In genomic region chr20:46400828-46401477, GRCh38 we compare ENCODE assay signal across 8 cellular contexts. TPM values are rescaled to one million over a fixed set of nuclear protein-coding genes. Genes with fewer than 3 reads are reported as not detected.
DNase-seq lines count a peak whose midpoint lies in the region; ATAC-seq, FAIRE-seq and TF ChIP-seq lines count a peak whose summit lies in the region.

No MANE protein-coding gene starts in this region.

- no TSS peak for BruUV-seq in A673 (replicated peaks; lab: Mats Ljungman, UMichigan)

- H3K27me3 ChIP-seq in A673 (replicated peaks; ENCODE audit: insufficient read depth, low read depth, low read length, poor library complexity) (no peaks in the 10 kb centered on the region), HUES6 (ENCODE audit: control insufficient read depth, insufficient read depth, low read length) (no peaks in the 10 kb centered on the region), tibial artery (no peaks in the 10 kb centered on the region)

- TF ChIP-seq CTCF in A673 (conservative IDR thresholded peaks at IDR 0.05; ENCODE audit: low read depth, low read length) (no peak), kidney (IDR thresholded peaks at IDR 0.05; ENCODE audit: borderline replicate concordance, extremely low read depth, insufficient read depth) (no peak), tibial artery (IDR thresholded peaks at IDR 0.05) (no peak)

- H3K4me1 ChIP-seq in A673 (ENCODE audit: insufficient read depth, low read length, poor library complexity, severe bottlenecking) (peaks cover 18% of the 10 kb centered on the region), HUES6 (ENCODE audit: control insufficient read depth, insufficient read depth, low read length) (peaks cover 21% of the 10 kb centered on the region), kidney (ENCODE audit: control insufficient read depth in 1 of 2, insufficient read depth in 1 of 2, low read depth in 1 of 2, low read length in 2 of 2) (peaks cover 45 to 50% of the 10 kb centered on the region in 2 donors), tibial artery (peaks cover 0 to 84% (median 59%) of the 10 kb centered on the region in 4 donors)

- H3K27ac ChIP-seq in A673 (ENCODE audit: low read depth, low read length, poor library complexity, severe bottlenecking) = peak overlapping the region; percentile 43
- H3K27ac ChIP-seq in HUES6 (ENCODE audit: low read depth, low read length) = no peak overlapping the region
- H3K27ac ChIP-seq in kidney (ENCODE audit: low read depth in 2 of 2, low read length in 2 of 2) = peak overlapping the region; percentile 39 to 89
- peak overlapping the region; percentile 61 to 63 for H3K27ac ChIP-seq in tibial artery

- POLR2A ChIA-PET in A673 (lab: Charles Lee; ENCODE audit: low non-redundant PET) = no interaction called here
- POLR2A ChIA-PET in activated naive CD8-positive, alpha-beta T cell treated with anti-CD3 and anti-CD28 coated beads, Interleukin-2, amount 10 ng/mL, durations not matched to agents 7 days and 5 days (lab: Charles Lee) = interaction anchor here (6.5 kb wide), 1 partner anchor 37 kb away, joined by 74 read pairs; no protein-coding TSS in a partner anchor

- no peak overlapping the region for H3K4me3 ChIP-seq in A673 (ENCODE audit: low read depth, low read length, poor library complexity, severe bottlenecking)
- no peak overlapping the region for H3K4me3 ChIP-seq in HUES6 (ENCODE audit: low read depth, low read length)
- H3K4me3 ChIP-seq in kidney (ENCODE audit: low read length in 2 of 2) = no peak overlapping the region
- H3K4me3 ChIP-seq in tibial artery = peak overlapping the region; percentile 9 to 25

- ATAC-seq in activated naive CD8-positive, alpha-beta T cell treated with anti-CD3 and anti-CD28 coated beads, Interleukin-2, amount 10 ng/mL, durations not matched to agents 7 days and 5 days (ENCODE audit: low read depth) = peak; percentile 68
- ATAC-seq in HG03097 (IDR thresholded peaks at IDR 0.05; ENCODE audit: low FRiP score, unreplicated experiment) = no peak

- peak; percentile 14 for DNase-seq in A673 (ENCODE audit: low spot score)
- DNase-seq in activated naive CD8-positive, alpha-beta T cell treated with anti-CD3 and anti-CD28 coated beads, Interleukin-2, amount 10 ng/mL, durations not matched to agents 7 days and 5 days = no peak
- DNase-seq in kidney = no peak
- DNase-seq in tibial artery = no peak
- no peak for DNase-seq in NCI-H524 treated with DMSO at 0.1 percent for 48 hours (lab: John Stamatoyannopoulos, UW)
- DNase-seq in DMS114 treated with DMSO at 0.1 percent for 48 hours (lab: John Stamatoyannopoulos, UW; ENCODE audit: unreplicated experiment) = no peak

- peaks cover 60% of the 10 kb centered on the region for H3K4me1 Mint-ChIP-seq in activated naive CD8-positive, alpha-beta T cell treated with anti-CD3 and anti-CD28 coated beads, Interleukin-2, amount 10 ng/mL, durations not matched to agents 7 days and 5 days

- CTCF ChIA-PET in A673 (lab: Charles Lee) = no interaction called here

- intact Hi-C loops in A673 (cut with micrococcal nuclease; ENCODE audit: unreplicated experiment) (no loop called here), kidney (cut with DNase I) (no loop called here), tibial artery (cut with DNase I; ENCODE audit: low total_unique reads) (no loop called here)

- H3K36me3 ChIP-seq in A673 (ENCODE audit: insufficient read depth, low read length, poor library complexity, severe bottlenecking) = no peaks in the 10 kb centered on the region
- peaks cover 25% of the 10 kb centered on the region for H3K36me3 ChIP-seq in HUES6 (ENCODE audit: control insufficient read depth, insufficient read depth, low read length)
- peaks cover 0 to 3% of the 10 kb centered on the region in 2 donors for H3K36me3 ChIP-seq in kidney (ENCODE audit: control insufficient read depth in 1 of 2, insufficient read depth in 2 of 2, low read length in 2 of 2)
- H3K36me3 ChIP-seq in tibial artery = peaks cover 0 to 6% (median 5%) of the 10 kb centered on the region in 3 donors

- peak overlapping the region; percentile 85 for H3K4me3 Mint-ChIP-seq in activated naive CD8-positive, alpha-beta T cell treated with anti-CD3 and anti-CD28 coated beads, Interleukin-2, amount 10 ng/mL, durations not matched to agents 7 days and 5 days

- peak overlapping the region; percentile 27 for H3K9ac ChIP-seq in HUES6 (ENCODE audit: low read length)
- peak overlapping the region; percentile 29 to 44 for H3K9ac ChIP-seq in kidney (ENCODE audit: low read length in 2 of 2)

- FAIRE-seq in kidney (lab: Jason Lieb, UNC) = no peak

- H3K27me3 Mint-ChIP-seq in activated naive CD8-positive, alpha-beta T cell treated with anti-CD3 and anti-CD28 coated beads, Interleukin-2, amount 10 ng/mL, durations not matched to agents 7 days and 5 days = no peaks in the 10 kb centered on the region

- peaks cover 17% of the 10 kb centered on the region for H3K36me3 Mint-ChIP-seq in activated naive CD8-positive, alpha-beta T cell treated with anti-CD3 and anti-CD28 coated beads, Interleukin-2, amount 10 ng/mL, durations not matched to agents 7 days and 5 days

- H3K9me3 Mint-ChIP-seq in activated naive CD8-positive, alpha-beta T cell treated with anti-CD3 and anti-CD28 coated beads, Interleukin-2, amount 10 ng/mL, durations not matched to agents 7 days and 5 days = no peaks in the 10 kb centered on the region

- H3K27ac Mint-ChIP-seq in activated naive CD8-positive, alpha-beta T cell treated with anti-CD3 and anti-CD28 coated beads, Interleukin-2, amount 10 ng/mL, durations not matched to agents 7 days and 5 days = peak overlapping the region; percentile 95

- H3K9me3 ChIP-seq in A673 (ENCODE audit: low read depth, low read length, poor library complexity, severe bottlenecking) (no peaks in the 10 kb centered on the region), HUES6 (ENCODE audit: control insufficient read depth, insufficient read depth, low read depth, low read length) (no peaks in the 10 kb centered on the region), kidney (ENCODE audit: control insufficient read depth in 1 of 2, low read length in 2 of 2) (no peaks in the 10 kb centered on the region), tibial artery (no peaks in the 10 kb centered on the region)

RNA-seq across cellular contexts. Expression of gene ELMO2, which starts 5.5 kb away (rescaled TPM):
- total RNA-seq in A673 (2021) (35.3 and 38.5 TPM in 2 replicates), kidney (43.0 TPM)
- 10 to 100 TPM; 66.8 to 75.2 TPM for total RNA-seq in activated naive CD8-positive, alpha-beta T cell treated with anti-CD3 and anti-CD28 coated beads, Interleukin-2, amount 10 ng/mL, durations not matched to agents 7 days and 5 days
- 21.0 TPM for polyA plus RNA-seq in kidney (ENCODE audit: insufficient read depth, low read depth, low replicate concordance)

Comparison
In these comparisons a context has a peak if more than half of its experiments do, and no peak if none do; other contexts are left out.
1. H3K4me3 ChIP-seq: peak in tibial artery (2 of 2); none in A673 (single experiment), HUES6 (single experiment) and kidney (0 of 2).